In genomic region chr10:10396601-10397000, GRCh38 we compare ENCODE assay signal across 1 cellular context.
TF ChIP-seq lines count a peak whose summit lies in the region.

No MANE protein-coding gene starts in this region.

TF ChIP-seq in IMR-90, 13 proteins besides CTCF, POLR2A, EP300 and RAD21 (continued from another document):
- TF ChIP-seq USF2 (IDR thresholded peaks at IDR 0.05; ENCODE audit: low read depth, low read length) (no peak), RFX5 (IDR thresholded peaks at IDR 0.05; ENCODE audit: low read depth, low read length) (no peak), CHD1 (IDR thresholded peaks at IDR 0.05; ENCODE audit: low read depth, low read length) (no peak), CEBPB (IDR thresholded peaks at IDR 0.05; ENCODE audit: low read depth, low read length) (no peak), FOS (IDR thresholded peaks at IDR 0.05; ENCODE audit: low read depth, low read length) (no peak), MAZ (IDR thresholded peaks at IDR 0.05; ENCODE audit: borderline replicate concordance, low read depth, low read length) (no peak)
